8 cellular contexts compared by ENCODE assay signal in the genomic region with DNA sequence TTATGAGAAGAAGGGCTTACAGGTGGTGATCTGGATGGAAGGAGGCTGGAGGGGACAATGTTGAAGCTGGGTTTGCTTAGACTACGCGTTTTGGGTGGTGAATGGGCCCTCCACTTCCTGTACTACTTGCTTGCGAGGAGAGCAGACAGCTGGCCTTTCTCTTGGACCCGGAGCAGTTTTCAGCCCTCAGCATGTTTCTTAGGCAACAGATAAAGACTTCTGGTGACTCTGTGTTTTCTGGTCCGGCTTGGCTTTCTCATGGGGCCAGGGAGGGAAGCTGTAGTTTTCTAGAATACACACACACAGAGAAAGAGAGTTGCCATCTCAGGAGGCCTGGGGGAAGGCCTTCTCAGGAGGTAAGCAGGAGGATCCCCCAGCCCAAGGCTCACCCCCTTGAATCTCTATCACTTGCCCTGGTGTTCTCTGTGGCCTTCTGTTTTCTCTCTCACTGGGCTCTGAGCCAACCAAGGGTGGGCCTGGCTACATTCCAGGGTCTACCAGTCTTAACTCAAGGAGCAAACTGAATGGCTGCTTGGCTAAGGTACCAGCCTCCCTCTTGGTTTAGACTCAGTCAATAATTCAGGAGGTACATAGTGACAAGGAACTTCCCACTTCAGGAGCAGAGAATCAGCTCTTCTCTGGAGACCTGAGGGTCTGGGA. TPM values are rescaled to one million over a fixed set of nuclear protein-coding genes. Genes with fewer than 3 reads are reported as not detected.
DNase-seq lines count a peak whose midpoint lies in the region; TF ChIP-seq lines count a peak whose summit lies in the region.
"Had no signal": no experiment of that assay in that cellular context is flagged by ENCODE, and none has a peak within 500 bp of the region (broad histone marks: within the 10 kb centered on the region; RNA-seq: fewer than 3 reads in every experiment).

No MANE protein-coding gene starts in this region.

- H3K27ac ChIP-seq in RWPE1, result peak overlapping the region; percentile 29
- peak overlapping the region; percentile 66 to 88 (median 88) for H3K27ac ChIP-seq in sigmoid colon

- CTCF ChIA-PET in RWPE1 (lab: Yijun Ruan, JAX), result no interaction called here

- H3K36me3 ChIP-seq in sigmoid colon, result peaks cover 5 to 15% (median 8%) of the 10 kb centered on the region in 4 donors

- no peaks in the 10 kb centered on the region for H3K27me3 ChIP-seq in sigmoid colon

- no peak for TF ChIP-seq EP300 in sigmoid colon (IDR thresholded peaks at IDR 0.05)

- peaks cover 0 to 45% (median 40%) of the 10 kb centered on the region in 4 donors for H3K4me1 ChIP-seq in sigmoid colon

- WGBS in sigmoid colon, 2 donors, result 44 to 73% methylated on average over 5 of the region's 5 CpGs

- no peak overlapping the region for H3K4me3 ChIP-seq in sigmoid colon

- intact Hi-C loops in sigmoid colon (cut with DNase I), result no loop called here

- DNase-seq in HuH-7 (ENCODE audit: low spot score) (peak; percentile 39), RWPE1 (ENCODE audit: low spot score) (no peak), fibroblast of peridontal ligament (ENCODE audit: extremely low read depth) (peak; percentile 83), sigmoid colon (peak; percentile 78), inferior parietal cortex (ENCODE audit: extremely low spot score) (no peak), COR-L47 (lab: John Stamatoyannopoulos, UW) (no peak)
- DNase-seq in activated CD4-positive, CD25-positive, alpha-beta regulatory T cell (lab: John Stamatoyannopoulos, UW), result no peak

- no peak for TF ChIP-seq CTCF in RWPE1 (conservative IDR thresholded peaks at IDR 0.05; ENCODE audit: low read depth)
- no peak for TF ChIP-seq CTCF in sigmoid colon (IDR thresholded peaks at IDR 0.05)

- no peak for TF ChIP-seq POLR2A in sigmoid colon (IDR thresholded peaks at IDR 0.05)

- H3K9me3 ChIP-seq in sigmoid colon, result no peaks in the 10 kb centered on the region

- POLR2A ChIA-PET in RWPE1 (lab: Yijun Ruan, JAX; ENCODE audit: low non-redundant PET), result no interaction called here

RNA-seq across cellular contexts. Expression of gene CCS, which starts 2.4 kb away (rescaled TPM):
- 10 to 100 TPM; 26.0 to 43.1 (median 40.5) TPM for total RNA-seq in sigmoid colon
- polyA plus RNA-seq in sigmoid colon, result 10 to 100 TPM; 33.0 to 48.8 (median 44.6) TPM

RNA-seq across cellular contexts. Expression of gene CCDC87, which starts 2.5 kb away (rescaled TPM):
- total RNA-seq in sigmoid colon, result under 1 TPM in 3 of 4 donors, not detected in 1; 0.14 to 0.71 (median 0.16) TPM
- under 1 TPM in 1 of 3 donors, not detected in 2; 0.28 TPM for polyA plus RNA-seq in sigmoid colon
- total RNA-seq: MCF 10A had no signal

RNA-seq across cellular contexts. Expression of gene RBM14, which starts 21.1 kb away (rescaled TPM):
- total RNA-seq in sigmoid colon, result 10 to 100 TPM; 23.7 to 51.8 (median 42.9) TPM
- polyA plus RNA-seq in sigmoid colon, result 10 to 100 TPM; 10.8 to 54.0 (median 15.7) TPM

RNA-seq across cellular contexts. Expression of gene CTSF, which starts 27.0 kb away (rescaled TPM):
- 100 to 1,000 TPM; 121 to 170 (median 139) TPM for total RNA-seq in sigmoid colon
- polyA plus RNA-seq in sigmoid colon, result 10 to 100 TPM in 2 of 3 donors, 1 to 10 TPM in 1; 3.5 to 16.5 (median 12.6) TPM

RNA-seq across cellular contexts. Expression of gene RBM4, which starts 43.1 kb away (rescaled TPM):
- total RNA-seq in sigmoid colon, result 100 to 1,000 TPM in 1 of 4 donors, 10 to 100 TPM in 3; 76.5 to 101 (median 86.2) TPM
- 100 to 1,000 TPM in 1 of 3 donors, 10 to 100 TPM in 2; 75.4 to 103 (median 98.8) TPM for polyA plus RNA-seq in sigmoid colon

Comparison
In these comparisons a context has a peak if more than half of its experiments do, and no peak if none do; other contexts are left out.
1. DNase-seq: peak in HuH-7 (single experiment), fibroblast of peridontal ligament (single experiment) and sigmoid colon (single experiment); none in RWPE1 (single experiment), inferior parietal cortex (single experiment), activated CD4-positive, CD25-positive, alpha-beta regulatory T cell (0 of 4) and COR-L47 (single experiment).